In genomic region chr12:56448860-56449621, GRCh38 we compare ENCODE assay signal across 1 cellular context.
TF ChIP-seq lines count a peak whose summit lies in the region.

Gene TIMELESS (minus strand): TSS chr12:56449426. CDS start chr12:56434170, 15,256 bp downstream.

TF ChIP-seq in K562, 482 proteins besides CTCF, POLR2A, EP300 and RAD21 (continued from another document and continues in another):
- TF ChIP-seq VEZF1 (CRISPR knock-in tag; IDR thresholded peaks at IDR 0.05) (peak; percentile 89), PCBP1 (IDR thresholded peaks at IDR 0.05; ENCODE audit: low read depth, low read length, poor library complexity, severe bottlenecking) (peak; percentile 52), NONO (IDR thresholded peaks at IDR 0.05; ENCODE audit: low read depth in 2 of 2, low read length in 1 of 2) (peak in 1 of 2 experiments; percentile 10; a peak in 1 of 4 replicates), AFF4 (CRISPR knock-in tag; IDR thresholded peaks at IDR 0.05) (peak; percentile 91), MAX (CRISPR knock-in tag; IDR thresholded peaks at IDR 0.05) (peak; percentile 89), L3MBTL2 (IDR thresholded peaks at IDR 0.05) (peak; percentile 98), ARID3A (IDR thresholded peaks at IDR 0.05; ENCODE audit: borderline replicate concordance, low read depth, low read length) (no peak), FOXM1 (IDR thresholded peaks at IDR 0.05; ENCODE audit: low read depth) (no peak), FOXM1 (CRISPR knock-in tag; IDR thresholded peaks at IDR 0.05; ENCODE audit: low read depth) (peak; percentile 35; the same call in 1 of the 2 replicates), XRCC5 (IDR thresholded peaks at IDR 0.05; ENCODE audit: low read depth, low read length) (peak; percentile 76; the same call in 1 of the 2 replicates), ATF2 (CRISPR knock-in tag; IDR thresholded peaks at IDR 0.05) (no peak), GTF2E2 (tag; IDR thresholded peaks at IDR 0.05) (peak; percentile 93), ILK (tag; IDR thresholded peaks at IDR 0.05; ENCODE audit: borderline replicate concordance, low read depth) (no peak), RCOR1 (IDR thresholded peaks at IDR 0.05; ENCODE audit: borderline replicate concordance in 1 of 2, low read depth in 2 of 2, low read length in 2 of 2) (peak in 1 of 2 experiments; percentile 4; a peak in 1 of 4 replicates), BHLHE40 (IDR thresholded peaks at IDR 0.05; ENCODE audit: low read length) (peak; percentile 87), ATF1 (CRISPR knock-in tag; IDR thresholded peaks at IDR 0.05) (no peak), ATF1 (tag; IDR thresholded peaks at IDR 0.05) (peak; percentile 24; the same call in 1 of the 2 replicates), GATAD2A (IDR thresholded peaks at IDR 0.05) (0 out of 2 replicates have a peak, but pooled peaks have one; percentile 27), POLR2B (IDR thresholded peaks at IDR 0.05; ENCODE audit: low read depth, partially characterized antibody) (peak; percentile 87), FOXP1 (CRISPR knock-in tag; IDR thresholded peaks at IDR 0.05) (peak; percentile 72; the same call in 1 of the 2 replicates), FOXA3 (CRISPR knock-in tag; conservative IDR thresholded peaks at IDR 0.05 in 1 of 2, IDR thresholded peaks at IDR 0.05 in 1 of 2) (peak in 1 of 2 experiments; percentile 36; a peak in 1 of 4 replicates), ARID1B (IDR thresholded peaks at IDR 0.05) (no peak), CHD2 (IDR thresholded peaks at IDR 0.05; ENCODE audit: low read depth, low read length) (no peak; the same call in 1 of the 2 replicates), YY1 (IDR thresholded peaks at IDR 0.05; ENCODE audit: borderline replicate concordance in 1 of 3, control insufficient read depth in 1 of 3, extremely low read depth in 1 of 3, insufficient read depth in 3 of 3, insufficient read length in 1 of 3, insufficient replicate concordance in 2 of 3, low read depth in 1 of 3, low read length in 2 of 3) (peak in 1 of 3 experiments; percentile 58), DNMT1 (IDR thresholded peaks at IDR 0.05) (no peak), EHMT2 (IDR thresholded peaks at IDR 0.05) (no peak), MEIS2 (IDR thresholded peaks at IDR 0.05; ENCODE audit: partially characterized antibody) (peak; percentile 23), NFE2 (IDR thresholded peaks at IDR 0.05; ENCODE audit: low read depth) (peak; percentile 12; the same call in 1 of the 2 replicates), C11orf30 (IDR thresholded peaks at IDR 0.05; ENCODE audit: low read depth) (peak; percentile 59), ELF4 (CRISPR knock-in tag; IDR thresholded peaks at IDR 0.05) (0 out of 2 replicates have a peak, but pooled peaks have one; percentile 14), PPARD (CRISPR knock-in tag; IDR thresholded peaks at IDR 0.05) (no peak), ZEB2 (IDR thresholded peaks at IDR 0.05) (0 out of 2 replicates have a peak, but pooled peaks have one; percentile 17), RB1 (IDR thresholded peaks at IDR 0.05; ENCODE audit: low read depth) (peak; percentile 99), THAP12 (CRISPR knock-in tag; IDR thresholded peaks at IDR 0.05) (peak; percentile 93), CREB1 (IDR thresholded peaks at IDR 0.05) (peak; percentile 23; the same call in 1 of the 2 replicates), CREB1 (CRISPR knock-in tag; IDR thresholded peaks at IDR 0.05) (peak; percentile 45; the same call in 1 of the 2 replicates), NKRF (IDR thresholded peaks at IDR 0.05; ENCODE audit: borderline replicate concordance) (peak; percentile 86), ETV6 (IDR thresholded peaks at IDR 0.05; ENCODE audit: borderline replicate concordance in 1 of 2, low read depth in 2 of 2, low read length in 1 of 2) (peak in 1 of 2 experiments; percentile 39; a peak in 1 of 4 replicates), ETV6 (CRISPR knock-in tag; IDR thresholded peaks at IDR 0.05; ENCODE audit: borderline replicate concordance) (no peak), TAL1 (IDR thresholded peaks at IDR 0.05) (no peak), ZNF592 (IDR thresholded peaks at IDR 0.05) (peak; percentile 68), OTX1 (CRISPR knock-in tag; IDR thresholded peaks at IDR 0.05) (0 out of 2 replicates have a peak, but pooled peaks have one; percentile 36), E2F4 (CRISPR knock-in tag; IDR thresholded peaks at IDR 0.05; ENCODE audit: low read depth) (peak; percentile 93), JUND (IDR thresholded peaks at IDR 0.05; ENCODE audit: borderline replicate concordance, low read depth, low read length) (peak; percentile 42; the same call in 1 of the 2 replicates), JUND (tag; IDR thresholded peaks at IDR 0.05; ENCODE audit: borderline replicate concordance, low read depth, low read length) (no peak)
